1 cellular context compared by ENCODE assay signal in genomic region chr6:42017021-42017643, GRCh38.
TF ChIP-seq lines count a peak whose summit lies in the region.

No MANE protein-coding gene starts in this region.

TF ChIP-seq in HCT116, 20 proteins besides CTCF, POLR2A, EP300 and RAD21 (continued from another document):
- no peak for TF ChIP-seq ZBTB33 (IDR thresholded peaks at IDR 0.05; ENCODE audit: extremely low read depth, insufficient replicate concordance, low read length)
- no peak for TF ChIP-seq CBX3 (IDR thresholded peaks at IDR 0.05; ENCODE audit: low read depth)
- no peak for TF ChIP-seq SRF (IDR thresholded peaks at IDR 0.05; ENCODE audit: low read depth)
- no peak for TF ChIP-seq SIN3A (IDR thresholded peaks at IDR 0.05; ENCODE audit: low read depth)
